ENCODE assay signal across 15 cellular contexts in genomic region chr5:134130239-134130945, GRCh38. TPM values are rescaled to one million over a fixed set of nuclear protein-coding genes. Genes with fewer than 3 reads are reported as not detected.
DNase-seq lines count a peak whose midpoint lies in the region; ATAC-seq and TF ChIP-seq lines count a peak whose summit lies in the region.
"Had no signal": no experiment of that assay in that cellular context is flagged by ENCODE, and none has a peak within 500 bp of the region (broad histone marks: within the 10 kb centered on the region; RNA-seq: fewer than 3 reads in every experiment).

No MANE protein-coding gene starts in this region.

- H3K9me3 Mint-ChIP-seq in activated T-cell treated with anti-CD3 and anti-CD28 coated beads, Interleukin-2, amount 50 U/mL, for 72 hours = no peaks in the 10 kb centered on the region
- H3K9me3 Mint-ChIP-seq: mesothelial cell of epicardium had no signal

- TF ChIP-seq CTCF in lower lobe of right lung (IDR thresholded peaks at IDR 0.05) (no peak), upper lobe of left lung (IDR thresholded peaks at IDR 0.05) (no peak)

- intact Hi-C loops in Right ventricle myocardium inferior (cut with DNase I) (no loop called here), cardiac septum (cut with DNase I) (no loop called here), lower lobe of right lung (cut with DNase I) (no loop called here)

- H3K4me3 Mint-ChIP-seq in activated T-cell treated with anti-CD3 and anti-CD28 coated beads, Interleukin-2, amount 50 U/mL, for 72 hours = peak overlapping the region; percentile 87 to 92
- H3K4me3 Mint-ChIP-seq: mesothelial cell of epicardium had no signal

- TF ChIP-seq EP300 in upper lobe of left lung (IDR thresholded peaks at IDR 0.05) = no peak

- H3K27ac ChIP-seq in lower lobe of right lung (peak overlapping the region; percentile 70), upper lobe of left lung (peak overlapping the region in 3 of 4 donors; percentile 4 to 74 (median 74))
- H3K27ac ChIP-seq: SJSA1, vagina had no signal

- ATAC-seq in Right ventricle myocardium inferior (no peak), lower lobe of right lung (no peak), upper lobe of left lung (ENCODE audit: low FRiP score in 2 of 2) (no peak), HG02610 (IDR thresholded peaks at IDR 0.05; ENCODE audit: unreplicated experiment) (no peak), HG02571 (IDR thresholded peaks at IDR 0.05; ENCODE audit: unreplicated experiment) (no peak)
- ATAC-seq in activated T-cell treated with anti-CD3 and anti-CD28 coated beads, Interleukin-2, amount 50 U/mL, for 72 hours (replicated peaks in 1 of 2) = no peak
- ATAC-seq: HCT116 had no signal

- H3K27me3 ChIP-seq in lower lobe of right lung (ENCODE audit: low read depth) = no peaks in the 10 kb centered on the region
- H3K27me3 ChIP-seq in upper lobe of left lung = no peaks in the 10 kb centered on the region
- H3K27me3 ChIP-seq: SJSA1, vagina had no signal

- peak; percentile 21 for DNase-seq in Right ventricle myocardium inferior (ENCODE audit: missing footprints)
- DNase-seq in cardiac septum (ENCODE audit: low spot score) = no peak
- DNase-seq in activated T-cell treated with anti-CD3 and anti-CD28 coated beads, Interleukin-2, amount 50 U/mL, for 72 hours = no peak
- DNase-seq in lower lobe of right lung = peak; percentile 17
- no peak for DNase-seq in upper lobe of left lung
- no peak for DNase-seq in anterior cingulate cortex (lab: John Stamatoyannopoulos, UW)
- DNase-seq: amniotic stem cell, NCI-H187, NCI-H510A had no signal

- WGBS in upper lobe of left lung, 2 donors = 83 to 96% methylated on average over 2 to 8 of the region's 8 CpGs

- H3K4me3 ChIP-seq in lower lobe of right lung = no peak overlapping the region
- no peak overlapping the region for H3K4me3 ChIP-seq in upper lobe of left lung
- H3K4me3 ChIP-seq: SJSA1, vagina had no signal

- H3K4me1 ChIP-seq in lower lobe of right lung = peaks cover 54% of the 10 kb centered on the region
- peaks cover 37 to 74% (median 56%) of the 10 kb centered on the region in 4 donors for H3K4me1 ChIP-seq in upper lobe of left lung

- no peaks in the 10 kb centered on the region for H3K9me3 ChIP-seq in lower lobe of right lung
- H3K9me3 ChIP-seq in upper lobe of left lung = no peaks in the 10 kb centered on the region
- H3K9me3 ChIP-seq: SJSA1, vagina had no signal

- H3K27me3 Mint-ChIP-seq in activated T-cell treated with anti-CD3 and anti-CD28 coated beads, Interleukin-2, amount 50 U/mL, for 72 hours (ENCODE audit: low read depth) = no peaks in the 10 kb centered on the region

- H3K36me3 ChIP-seq in lower lobe of right lung = peaks cover 26% of the 10 kb centered on the region
- H3K36me3 ChIP-seq in upper lobe of left lung = peaks cover 0 to 32% (median 11%) of the 10 kb centered on the region in 4 donors

- TF ChIP-seq POLR2A in upper lobe of left lung (IDR thresholded peaks at IDR 0.05) = no peak

- H3K36me3 Mint-ChIP-seq in activated T-cell treated with anti-CD3 and anti-CD28 coated beads, Interleukin-2, amount 50 U/mL, for 72 hours (ENCODE audit: insufficient read depth in 2 of 2) = peaks cover 11 to 25% of the 10 kb centered on the region in 2 donors

- peaks cover 100% of the 10 kb centered on the region for H3K4me1 Mint-ChIP-seq in activated T-cell treated with anti-CD3 and anti-CD28 coated beads, Interleukin-2, amount 50 U/mL, for 72 hours (ENCODE audit: low read depth)

- H3K27ac Mint-ChIP-seq in activated T-cell treated with anti-CD3 and anti-CD28 coated beads, Interleukin-2, amount 50 U/mL, for 72 hours = peak overlapping the region; percentile 67
- H3K27ac Mint-ChIP-seq: mesothelial cell of epicardium had no signal

RNA-seq across cellular contexts. Expression of gene TCF7, which starts 15.9 kb away (rescaled TPM):
- total RNA-seq in Right ventricle myocardium inferior = 2.8 TPM
- 2.2 TPM for total RNA-seq in cardiac septum
- total RNA-seq in activated T-cell treated with anti-CD3 and anti-CD28 coated beads, Interleukin-2, amount 50 U/mL, for 72 hours = 100 to 1,000 TPM; 142 to 265 TPM
- total RNA-seq in lower lobe of right lung = 5.7 TPM
- total RNA-seq in upper lobe of left lung = 1 to 10 TPM; 3.5 to 7.4 (median 5.8) TPM

RNA-seq across cellular contexts. Expression of gene SKP1, which starts 46.4 kb away (rescaled TPM):
- 458 TPM for total RNA-seq in Right ventricle myocardium inferior
- 494 TPM for total RNA-seq in cardiac septum
- total RNA-seq in activated T-cell treated with anti-CD3 and anti-CD28 coated beads, Interleukin-2, amount 50 U/mL, for 72 hours = 100 to 1,000 TPM; 201 to 238 TPM
- 249 TPM for total RNA-seq in lower lobe of right lung
- total RNA-seq in upper lobe of left lung = 100 to 1,000 TPM in 5 of 6 donors, 10 to 100 TPM in 1; 24.1 to 232 (median 162) TPM

Comparison
In these comparisons a context has a peak if more than half of its experiments do, and no peak if none do; other contexts are left out.
1. DNase-seq: peak in Right ventricle myocardium inferior (single experiment) and lower lobe of right lung (single experiment); none in cardiac septum (single experiment), activated T-cell treated with anti-CD3 and anti-CD28 coated beads, Interleukin-2, amount 50 U/mL, for 72 hours (0 of 2), upper lobe of left lung (0 of 2) and anterior cingulate cortex (0 of 58).
2. RNA of gene TCF7, which starts 15.9 kb away (total RNA-seq): 142 to 265 TPM in activated T-cell treated with anti-CD3 and anti-CD28 coated beads, Interleukin-2, amount 50 U/mL, for 72 hours; 3.5 to 7.4 TPM in upper lobe of left lung, 5.7 TPM in lower lobe of right lung (single experiment), 2.8 TPM in Right ventricle myocardium inferior (single experiment) and 2.2 TPM in cardiac septum (single experiment); every median in the first group is over 10 times any median in the second.